In the genomic region with DNA sequence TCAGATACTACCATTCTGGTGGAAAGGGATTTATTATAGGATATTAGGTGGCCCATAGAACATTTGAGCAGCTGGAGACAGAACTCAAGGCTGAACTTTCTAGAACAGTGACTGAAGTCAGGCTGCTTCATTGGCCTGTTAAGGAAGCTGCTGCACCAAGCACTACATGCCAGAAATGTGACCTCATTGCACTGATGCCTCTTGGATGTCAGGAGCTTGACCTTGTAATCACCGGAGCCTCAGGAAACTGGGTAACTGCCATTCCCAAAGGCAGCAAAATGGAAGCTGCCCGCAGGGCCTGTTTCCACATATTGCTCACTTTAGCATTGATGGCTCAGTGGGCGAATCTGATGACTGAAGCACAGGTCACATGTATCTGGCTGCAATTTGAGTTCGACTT, we compare ENCODE assay signal across 1 cellular context.
TF ChIP-seq lines count a peak whose summit lies in the region.

No MANE protein-coding gene starts in this region.

TF ChIP-seq in SK-N-SH treated with all-trans-retinoic acid at 6 μM for 48 hours, 23 proteins besides CTCF, POLR2A, EP300 and RAD21:
- TF ChIP-seq, protein P1, sequence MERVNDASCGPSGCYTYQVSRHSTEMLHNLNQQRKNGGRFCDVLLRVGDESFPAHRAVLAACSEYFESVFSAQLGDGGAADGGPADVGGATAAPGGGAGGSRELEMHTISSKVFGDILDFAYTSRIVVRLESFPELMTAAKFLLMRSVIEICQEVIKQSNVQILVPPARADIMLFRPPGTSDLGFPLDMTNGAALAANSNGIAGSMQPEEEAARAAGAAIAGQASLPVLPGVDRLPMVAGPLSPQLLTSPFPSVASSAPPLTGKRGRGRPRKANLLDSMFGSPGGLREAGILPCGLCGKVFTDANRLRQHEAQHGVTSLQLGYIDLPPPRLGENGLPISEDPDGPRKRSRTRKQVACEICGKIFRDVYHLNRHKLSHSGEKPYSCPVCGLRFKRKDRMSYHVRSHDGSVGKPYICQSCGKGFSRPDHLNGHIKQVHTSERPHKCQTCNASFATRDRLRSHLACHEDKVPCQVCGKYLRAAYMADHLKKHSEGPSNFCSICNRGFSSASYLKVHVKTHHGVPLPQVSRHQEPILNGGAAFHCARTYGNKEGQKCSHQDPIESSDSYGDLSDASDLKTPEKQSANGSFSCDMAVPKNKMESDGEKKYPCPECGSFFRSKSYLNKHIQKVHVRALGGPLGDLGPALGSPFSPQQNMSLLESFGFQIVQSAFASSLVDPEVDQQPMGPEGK (CRISPR knock-in tag; IDR thresholded peaks at IDR 0.05; ENCODE audit: borderline replicate concordance), result no peak
- no peak for TF ChIP-seq ZNF70 (CRISPR knock-in tag; IDR thresholded peaks at IDR 0.05)
